ENCODE assay signal across 19 cellular contexts in the genomic region with DNA sequence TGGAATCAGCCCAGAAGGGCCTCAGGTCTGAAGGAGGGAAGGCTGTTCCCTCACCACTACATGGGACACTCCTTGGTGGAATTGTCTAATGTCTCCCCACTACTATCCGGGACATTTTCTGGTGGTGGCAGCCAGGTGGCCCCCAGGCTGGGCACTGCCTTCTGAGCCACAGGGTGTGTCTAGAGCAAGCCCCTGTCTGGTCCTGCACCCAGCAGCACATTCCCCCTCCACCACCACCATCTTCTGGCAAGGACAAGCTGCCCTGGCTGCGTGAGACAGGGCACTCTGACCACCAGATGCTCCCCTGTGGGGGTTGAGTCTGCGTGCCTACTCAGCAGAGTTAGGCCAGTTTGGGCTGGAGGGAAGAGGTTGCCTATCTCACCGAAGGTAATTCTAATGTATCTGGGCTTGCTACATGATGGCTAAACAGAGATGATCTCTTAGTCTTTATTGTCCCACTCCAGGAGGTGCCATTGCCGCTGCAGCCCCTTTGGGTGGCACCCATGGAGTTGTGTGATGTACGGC.
DNase-seq lines count a peak whose midpoint lies in the region; ATAC-seq and TF ChIP-seq lines count a peak whose summit lies in the region.
"Had no signal": no experiment of that assay in that cellular context is flagged by ENCODE, and none has a peak within 500 bp of the region (broad histone marks: within the 10 kb centered on the region; RNA-seq: fewer than 3 reads in every experiment).

No MANE protein-coding gene starts in this region.

- H3K9ac ChIP-seq in BLaER1 treated with 17β-estradiol and CSF1 and Interleukin-3, amounts not matched to agents 10 nM and 100 nM = peak overlapping the region in 3 of 11 experiments; percentile 45 to 63 (median 62); a peak in 3 of 22 replicates
- peak overlapping the region; percentile 42; the same call in 1 of the 2 replicates for H3K9ac ChIP-seq in PC-3 (ENCODE audit: low read length)

- intact Hi-C loops in PC-3 (cut with micrococcal nuclease) (no loop called here), esophagus squamous epithelium (cut with DNase I) (no loop called here), psoas muscle (cut with DNase I) (no loop called here), A673 (cut with micrococcal nuclease; ENCODE audit: unreplicated experiment) (no loop called here)

- H4K20me1 ChIP-seq in BLaER1 treated with 17β-estradiol and CSF1 and Interleukin-3, amounts not matched to agents 10 nM and 100 nM = no peaks in the 10 kb centered on the region
- no peaks in the 10 kb centered on the region for H4K20me1 ChIP-seq in PC-3 (ENCODE audit: low read length)

- H3K4me3 ChIP-seq in BLaER1 treated with 17β-estradiol and CSF1 and Interleukin-3, amounts not matched to agents 10 nM and 100 nM = peak overlapping the region in 3 of 10 experiments; percentile 44 to 50 (median 45); a peak in 6 of 20 replicates
- H3K4me3 ChIP-seq in PC-3 (ENCODE audit: low read length) = no peak overlapping the region
- H3K4me3 ChIP-seq in esophagus squamous epithelium = peak overlapping the region in 1 of 4 donors; percentile 4
- peak overlapping the region; percentile 6 for H3K4me3 ChIP-seq in psoas muscle
- no peak overlapping the region for H3K4me3 ChIP-seq in A673 (ENCODE audit: low read depth, low read length, poor library complexity, severe bottlenecking)
- H3K4me3 ChIP-seq: lung had no signal

- H3K4me1 ChIP-seq in BLaER1 treated with 17β-estradiol and CSF1 and Interleukin-3, amounts not matched to agents 10 nM and 100 nM = peaks cover 0 to 69% (median 32%) of the 10 kb centered on the region in 10 experiments; a peak in 16 of 20 replicates
- H3K4me1 ChIP-seq in PC-3 (ENCODE audit: insufficient read depth, low read length) = peaks cover 26% of the 10 kb centered on the region
- H3K4me1 ChIP-seq in esophagus squamous epithelium = peaks cover 7 to 47% (median 12%) of the 10 kb centered on the region in 3 donors
- H3K4me1 ChIP-seq in psoas muscle = peaks cover 8% of the 10 kb centered on the region
- no peaks in the 10 kb centered on the region for H3K4me1 ChIP-seq in A673 (ENCODE audit: insufficient read depth, low read length, poor library complexity, severe bottlenecking)

- CTCF ChIA-PET in PC-3 (lab: Charles Lee) (no interaction called here), A673 (lab: Charles Lee) (no interaction called here)

- WGBS in esophagus squamous epithelium, 2 donors = 14 to 60% methylated on average over 1 to 3 of the region's 6 CpGs
- 78 to 91% (median 84%) methylated on average over 6 of the region's 6 CpGs for WGBS in psoas muscle, 3 donors

- H3K9me3 ChIP-seq in BLaER1 treated with 17β-estradiol and CSF1 and Interleukin-3, amounts not matched to agents 10 nM and 100 nM (replicated peaks in 1 of 11) = 0 out of 22 replicates have a peak, but pooled peaks cover 0 to 4% (median 0%) of the 10 kb centered on the region in 11 experiments
- H3K9me3 ChIP-seq in PC-3 (ENCODE audit: low read length) (no peaks in the 10 kb centered on the region), esophagus squamous epithelium (no peaks in the 10 kb centered on the region), psoas muscle (no peaks in the 10 kb centered on the region), A673 (ENCODE audit: low read depth, low read length, poor library complexity, severe bottlenecking) (no peaks in the 10 kb centered on the region)

- BruUV-seq in PC-3 (replicated peaks; lab: Mats Ljungman, UMichigan) (no TSS peak), A673 (replicated peaks; lab: Mats Ljungman, UMichigan) (no TSS peak)

- TF ChIP-seq CTCF in PC-3 (conservative IDR thresholded peaks at IDR 0.05; ENCODE audit: low read depth, low read length) (no peak), esophagus squamous epithelium (IDR thresholded peaks at IDR 0.05) (no peak), psoas muscle (IDR thresholded peaks at IDR 0.05) (no peak), A673 (conservative IDR thresholded peaks at IDR 0.05; ENCODE audit: low read depth, low read length) (no peak)

- POLR2A ChIA-PET in PC-3 (lab: Charles Lee; ENCODE audit: unreplicated experiment) = no interaction called here
- POLR2A ChIA-PET in A673 (lab: Charles Lee; ENCODE audit: low non-redundant PET) = no interaction called here

- no peaks in the 10 kb centered on the region for H3K36me3 ChIP-seq in BLaER1 treated with 17β-estradiol and CSF1 and Interleukin-3, amounts not matched to agents 10 nM and 100 nM
- H3K36me3 ChIP-seq in PC-3 (ENCODE audit: low read depth, low read length) (no peaks in the 10 kb centered on the region), esophagus squamous epithelium (no peaks in the 10 kb centered on the region), psoas muscle (ENCODE audit: insufficient read depth in 1 of 2, low read depth in 1 of 2) (no peaks in the 10 kb centered on the region), A673 (ENCODE audit: insufficient read depth, low read length, poor library complexity, severe bottlenecking) (no peaks in the 10 kb centered on the region)

- no peaks in the 10 kb centered on the region for H3K79me2 ChIP-seq in PC-3 (ENCODE audit: low read length)

- TF ChIP-seq POLR2A in esophagus squamous epithelium (IDR thresholded peaks at IDR 0.05) = no peak

- peak overlapping the region in 8 of 11 experiments; percentile 35 to 98 (median 76); a peak in 14 of 22 replicates for H3K4me2 ChIP-seq in BLaER1 treated with 17β-estradiol and CSF1 and Interleukin-3, amounts not matched to agents 10 nM and 100 nM
- H3K4me2 ChIP-seq in PC-3 (ENCODE audit: low read length) = no peak overlapping the region; the same call in 1 of the 2 replicates

- no peak overlapping the region for H2AFZ ChIP-seq in PC-3 (ENCODE audit: low read length)

- H3K9me2 ChIP-seq in PC-3 (replicated peaks; ENCODE audit: low read length) = no peaks in the 10 kb centered on the region

- ATAC-seq in PC-3 = no peak
- no peak for ATAC-seq in psoas muscle
- ATAC-seq in HG02852 (IDR thresholded peaks at IDR 0.05; ENCODE audit: unreplicated experiment) = no peak
- ATAC-seq: effector memory CD8-positive, alpha-beta T cell; naive thymus-derived CD8-positive, alpha-beta T cell had no signal

- peak overlapping the region in 4 of 11 experiments; percentile 49 to 88 (median 80); a peak in 8 of 22 replicates for H3K27ac ChIP-seq in BLaER1 treated with 17β-estradiol and CSF1 and Interleukin-3, amounts not matched to agents 10 nM and 100 nM
- H3K27ac ChIP-seq in PC-3 (ENCODE audit: low read length) = peak overlapping the region; percentile 86
- H3K27ac ChIP-seq in esophagus squamous epithelium = peak overlapping the region; percentile 12 to 62 (median 48)
- H3K27ac ChIP-seq in psoas muscle = peak overlapping the region; percentile 6
- H3K27ac ChIP-seq in A673 (ENCODE audit: low read depth, low read length, poor library complexity, severe bottlenecking) = no peak overlapping the region

- H3F3A ChIP-seq in PC-3 (ENCODE audit: low read length, unreplicated experiment) = no peaks in the 10 kb centered on the region

- no peaks in the 10 kb centered on the region for H3K27me3 ChIP-seq in BLaER1 treated with 17β-estradiol and CSF1 and Interleukin-3, amounts not matched to agents 10 nM and 100 nM
- no peaks in the 10 kb centered on the region for H3K27me3 ChIP-seq in PC-3 (ENCODE audit: low read length)
- H3K27me3 ChIP-seq in esophagus squamous epithelium = no peaks in the 10 kb centered on the region
- H3K27me3 ChIP-seq in psoas muscle (ENCODE audit: insufficient read depth in 3 of 3, low read length in 2 of 3) = no peaks in the 10 kb centered on the region
- no peaks in the 10 kb centered on the region for H3K27me3 ChIP-seq in A673 (replicated peaks; ENCODE audit: insufficient read depth, low read depth, low read length, poor library complexity)

- DNase-seq in PC-3 (no peak), esophagus squamous epithelium (lab: John Stamatoyannopoulos, UW) (no peak), psoas muscle (peak in 1 of 2 donors; percentile 30), A673 (ENCODE audit: low spot score) (no peak), NCI-H1417 treated with DMSO at 0.1 percent for 48 hours (lab: John Stamatoyannopoulos, UW) (no peak)
- no peak for DNase-seq in activated naive CD4-positive, alpha-beta T cell treated with anti-CD3 and anti-CD28 coated beads, Interleukin-2, amount 50 U/mL, for 16 hours
- DNase-seq: activated CD4-positive, alpha-beta T cell treated with anti-CD3 and anti-CD28 coated beads for 4 hours; amniotic stem cell; DND-41; effector memory CD8-positive, alpha-beta T cell; glutamatergic neuron; naive thymus-derived CD8-positive, alpha-beta T cell; NCI-H2029 treated with DMSO at 0.1 percent for 48 hours; NCI-H446 treated with DMSO at 0.1 percent for 48 hours; small intestine; stimulated activated CD4-positive, alpha-beta T cell treated with anti-CD3 and anti-CD28 coated beads, Interleukin-4, amount 100 ng/mL, for 1 hour had no signal
